29 cellular contexts compared by ENCODE assay signal in genomic region chr6:24636681-24637080, GRCh38. TPM values are rescaled to one million over a fixed set of nuclear protein-coding genes. Genes with fewer than 3 reads are reported as not detected.
"Had no signal": no experiment of that assay in that cellular context is flagged by ENCODE, and none has a peak within 500 bp of the region (broad histone marks: within the 10 kb centered on the region; RNA-seq: fewer than 3 reads in every experiment).

No MANE protein-coding gene starts in this region.

- H3K4me1 ChIP-seq: suprapubic skin, testis, thyroid gland, tibial artery, tibial nerve, transverse colon, upper lobe of left lung, upper lobe of right lung, uterus, vagina had no signal

- H3K36me3 Mint-ChIP-seq: stimulated activated effector memory CD8-positive, alpha-beta T cell treated with anti-CD3 and anti-CD28 coated beads, Interleukin-12 subunit alpha, Interleukin-12 subunit beta, amount 100 ng/mL, for 72 hours; stimulated activated naive B cell treated with anti-CD40 and anti-IgM and Interleukin-4, amounts not matched to agents 10 μg/mL and 1 μg/mL and 100 μg/mL, for 72 hours; type B pancreatic cell had no signal

- H3K27me3 Mint-ChIP-seq: stimulated activated memory B cell treated with anti-CD40 and anti-IgM and Interleukin-4, amounts not matched to agents 10 μg/mL and 1 μg/mL and 100 μg/mL, for 72 hours had no signal

- H3K27ac ChIP-seq: stomach, suprapubic skin, testis, thoracic aorta, thyroid gland, tibial artery, tibial nerve, transverse colon, upper lobe of left lung, upper lobe of right lung, uterus, vagina had no signal

- H3K4me3 ChIP-seq: stomach, suprapubic skin, testis, thoracic aorta, thyroid gland, tibial artery, tibial nerve, transverse colon, upper lobe of left lung, upper lobe of right lung, uterus, vagina had no signal

- DNase-seq: stimulated activated CD4-positive, alpha-beta T cell treated with anti-CD3 and anti-CD28 coated beads, Interleukin-2, amount 100 ng/mL, for 48 hours; stimulated activated CD4-positive, alpha-beta T cell treated with anti-CD3 and anti-CD28 coated beads, Interleukin-4, amount 100 ng/mL, for 1 hour; stimulated activated CD4-positive, alpha-beta T cell treated with anti-CD3 and anti-CD28 coated beads, Interleukin-4, amount 100 ng/mL, for 24 hours; stimulated activated CD4-positive, alpha-beta T cell treated with anti-CD3 and anti-CD28 coated beads, Interleukin-4, amount 100 ng/mL, for 4 hours; stimulated activated CD8-positive, alpha-beta memory T cell treated with anti-CD3 and anti-CD28 coated beads, Interleukin-4, amount 100 ng/mL, for 48 hours; stimulated activated naive B cell treated with anti-CD40 and anti-IgM and Interleukin-4, amounts not matched to agents 10 μg/mL and 1 μg/mL and 100 μg/mL, for 72 hours; stimulated activated naive CD4-positive, alpha-beta T cell; stimulated activated naive CD4-positive, alpha-beta T cell treated with Interleukin-2 at 50 U/mL for 16 hours; stimulated activated naive CD8-positive, alpha-beta T cell treated with anti-CD3 and anti-CD28 coated beads, Interleukin-15, amount 100 ng/mL, for 72 hours; stimulated activated naive CD8-positive, alpha-beta T cell treated with anti-CD3 and anti-CD28 coated beads, Interleukin-15, Interleukin-2, amounts not matched to agents 100 U/mL and 50 U/mL, for 24 hours; stomach; substantia nigra; testis; thyroid gland; tibial artery; transverse colon; trophoblast cell; upper lobe of left lung; upper lobe of right lung; uterus had no signal

- H3K36me3 ChIP-seq: stomach, suprapubic skin, thoracic aorta, thyroid gland, tibial artery, tibial nerve, transverse colon, upper lobe of left lung, upper lobe of right lung, uterus, vagina had no signal

- H3K4me1 Mint-ChIP-seq: stimulated activated effector memory CD8-positive, alpha-beta T cell treated with anti-CD3 and anti-CD28 coated beads, Interleukin-12 subunit alpha, Interleukin-12 subunit beta, amount 100 ng/mL, for 72 hours; stimulated activated memory B cell treated with anti-CD40 and anti-IgM and Interleukin-4, amounts not matched to agents 10 μg/mL and 1 μg/mL and 100 μg/mL, for 72 hours; stimulated activated naive B cell treated with anti-CD40 and anti-IgM and Interleukin-4, amounts not matched to agents 10 μg/mL and 1 μg/mL and 100 μg/mL, for 72 hours; stimulated activated naive CD8-positive, alpha-beta T cell treated with anti-CD3 and anti-CD28 coated beads, Interleukin-15, amount 100 ng/mL, for 72 hours had no signal

- ATAC-seq: stimulated activated effector memory CD8-positive, alpha-beta T cell treated with anti-CD3 and anti-CD28 coated beads, Interleukin-12 subunit alpha, Interleukin-12 subunit beta, amount 100 ng/mL, for 72 hours; stimulated activated memory B cell treated with anti-CD40 and anti-IgM and Interleukin-4, amounts not matched to agents 10 μg/mL and 1 μg/mL and 100 μg/mL, for 72 hours; stimulated activated naive B cell treated with anti-CD40 and anti-IgM and Interleukin-4, amounts not matched to agents 10 μg/mL and 1 μg/mL and 100 μg/mL, for 72 hours; stimulated activated naive CD8-positive, alpha-beta T cell treated with anti-CD3 and anti-CD28 coated beads, Interleukin-15, amount 100 ng/mL, for 72 hours; stimulated activated naive CD8-positive, alpha-beta T cell treated with anti-CD3 and anti-CD28 coated beads, Interleukin-15, Interleukin-2, amounts not matched to agents 100 U/mL and 50 U/mL, for 24 hours; upper lobe of right lung had no signal

- H3K9me3 ChIP-seq: suprapubic skin, testis, thoracic aorta, thyroid gland, upper lobe of right lung, uterus, vagina had no signal

- H3K4me3 Mint-ChIP-seq: stimulated activated effector memory CD8-positive, alpha-beta T cell treated with anti-CD3 and anti-CD28 coated beads, Interleukin-12 subunit alpha, Interleukin-12 subunit beta, amount 100 ng/mL, for 72 hours; stimulated activated memory B cell treated with anti-CD40 and anti-IgM and Interleukin-4, amounts not matched to agents 10 μg/mL and 1 μg/mL and 100 μg/mL, for 72 hours; stimulated activated naive B cell treated with anti-CD40 and anti-IgM and Interleukin-4, amounts not matched to agents 10 μg/mL and 1 μg/mL and 100 μg/mL, for 72 hours; stimulated activated naive CD8-positive, alpha-beta T cell treated with anti-CD3 and anti-CD28 coated beads, Interleukin-15, amount 100 ng/mL, for 72 hours; stimulated activated naive CD8-positive, alpha-beta T cell treated with anti-CD3 and anti-CD28 coated beads, Interleukin-15, Interleukin-2, amounts not matched to agents 100 ng/mL and 50 ng/mL, for 24 hours; type B pancreatic cell had no signal

- H3K27me3 ChIP-seq: stomach, testis, thyroid gland, tibial artery, tibial nerve, upper lobe of left lung, upper lobe of right lung, uterus, vagina had no signal

- H3K27ac Mint-ChIP-seq: stimulated activated effector memory CD8-positive, alpha-beta T cell treated with anti-CD3 and anti-CD28 coated beads, Interleukin-12 subunit alpha, Interleukin-12 subunit beta, amount 100 ng/mL, for 72 hours; stimulated activated memory B cell treated with anti-CD40 and anti-IgM and Interleukin-4, amounts not matched to agents 10 μg/mL and 1 μg/mL and 100 μg/mL, for 72 hours; stimulated activated naive B cell treated with anti-CD40 and anti-IgM and Interleukin-4, amounts not matched to agents 10 μg/mL and 1 μg/mL and 100 μg/mL, for 72 hours; stimulated activated naive CD8-positive, alpha-beta T cell treated with anti-CD3 and anti-CD28 coated beads, Interleukin-15, amount 100 ng/mL, for 72 hours; stimulated activated naive CD8-positive, alpha-beta T cell treated with anti-CD3 and anti-CD28 coated beads, Interleukin-15, Interleukin-2, amounts not matched to agents 100 ng/mL and 50 ng/mL, for 24 hours; type B pancreatic cell had no signal

- FAIRE-seq: urothelium cell line had no signal

- H3K9me3 Mint-ChIP-seq: stimulated activated effector memory CD8-positive, alpha-beta T cell treated with anti-CD3 and anti-CD28 coated beads, Interleukin-12 subunit alpha, Interleukin-12 subunit beta, amount 100 ng/mL, for 72 hours; stimulated activated naive B cell treated with anti-CD40 and anti-IgM and Interleukin-4, amounts not matched to agents 10 μg/mL and 1 μg/mL and 100 μg/mL, for 72 hours; stimulated activated naive CD8-positive, alpha-beta T cell treated with anti-CD3 and anti-CD28 coated beads, Interleukin-15, amount 100 ng/mL, for 72 hours; stimulated activated naive CD8-positive, alpha-beta T cell treated with anti-CD3 and anti-CD28 coated beads, Interleukin-15, Interleukin-2, amounts not matched to agents 100 ng/mL and 50 ng/mL, for 24 hours had no signal

RNA-seq across cellular contexts. Expression of gene KIAA0319, which starts 9.3 kb away (rescaled TPM):
- total RNA-seq: thoracic aorta had no signal
